Comparison of ENCODE assay signal across 25 cellular contexts in genomic region chr6:63348836-63349235, GRCh38. TPM values are rescaled to one million over a fixed set of nuclear protein-coding genes. Genes with fewer than 3 reads are reported as not detected.
"Had no signal": no experiment of that assay in that cellular context is flagged by ENCODE, and none has a peak within 500 bp of the region (broad histone marks: within the 10 kb centered on the region; RNA-seq: fewer than 3 reads in every experiment).

No MANE protein-coding gene starts in this region.

- H3K9ac ChIP-seq: neural progenitor cell had no signal

- H3K27me3 ChIP-seq: ascending aorta, esophagus squamous epithelium, gastroesophageal sphincter, heart left ventricle, neural progenitor cell, spleen, upper lobe of left lung had no signal

- DNase-seq: activated B cell treated with CpG ODN at 0.5 μM for 24 hours; activated CD4-positive, alpha-beta T cell treated with anti-CD3 and anti-CD28 coated beads for 36 hours; activated CD4-positive, alpha-beta T cell treated with anti-CD3 and anti-CD28 coated beads, Interleukin-2, amount 50 U/mL, for 4 hours; activated CD8-positive, alpha-beta memory T cell treated with anti-CD3 and anti-CD28 coated beads for 24 hours; activated CD8-positive, alpha-beta memory T cell treated with anti-CD3 and anti-CD28 coated beads, Interleukin-2, amount 50 U/mL, for 4 hours; activated T-cell treated with anti-CD3 and anti-CD28 coated beads, Interleukin-2, amount 50 U/mL, for 24 hours; esophagus squamous epithelium; heart left ventricle; naive B cell; spleen; stimulated activated CD4-positive, alpha-beta T cell treated with anti-CD3 and anti-CD28 coated beads, Interleukin-4, amount 100 ng/mL, for 1 hour; stimulated activated naive CD4-positive, alpha-beta T cell; T1000; upper lobe of left lung had no signal

- ATAC-seq: activated CD4-positive, alpha-beta T cell treated with anti-CD3 and anti-CD28 coated beads for 36 hours; activated naive CD4-positive, alpha-beta T cell treated with anti-CD3 and anti-CD28 coated beads, Interleukin-2, amount 50 U/mL, for 72 hours; activated T-helper 17 cell treated with anti-CD3 and anti-CD28 coated beads, Interleukin-2, amount 50 U/mL, for 72 hours; gastroesophageal sphincter; heart left ventricle had no signal

- H3K4me1 ChIP-seq: ascending aorta, neural progenitor cell had no signal

- H2AFZ ChIP-seq: neural progenitor cell had no signal

- FAIRE-seq: colon had no signal

- H3K4me3 ChIP-seq: ascending aorta, esophagus squamous epithelium, gastroesophageal sphincter, heart left ventricle, neural progenitor cell, spleen, thoracic aorta, upper lobe of left lung had no signal

- H3K36me3 ChIP-seq: ascending aorta, esophagus squamous epithelium, gastroesophageal sphincter, heart left ventricle, neural progenitor cell, spleen, thoracic aorta, upper lobe of left lung had no signal

- H3K27ac ChIP-seq: ascending aorta, esophagus squamous epithelium, gastroesophageal sphincter, heart left ventricle, neural progenitor cell, spleen, thoracic aorta, upper lobe of left lung had no signal

- H3K4me2 ChIP-seq: neural progenitor cell had no signal

- H3K9me3 ChIP-seq: ascending aorta, esophagus squamous epithelium, gastroesophageal sphincter, heart left ventricle, spleen, thoracic aorta, upper lobe of left lung had no signal

RNA-seq across cellular contexts. Expression of gene LGSN, which starts 29.1 kb away (rescaled TPM):
- total RNA-seq: activated CD4-positive, alpha-beta T cell treated with anti-CD3 and anti-CD28 coated beads for 36 hours; activated naive CD4-positive, alpha-beta T cell treated with anti-CD3 and anti-CD28 coated beads, Interleukin-2, amount 50 U/mL, for 72 hours; ascending aorta; esophagus squamous epithelium; gastroesophageal sphincter; heart left ventricle; lower leg skin; mesenteric fat pad; omental fat pad; posterior vena cava; thoracic aorta had no signal
- polyA plus RNA-seq: heart left ventricle had no signal
